ENCODE assay signal across 9 cellular contexts in genomic region chr9:131273146-131273545, GRCh38. TPM values are rescaled to one million over a fixed set of nuclear protein-coding genes. Genes with fewer than 3 reads are reported as not detected.
DNase-seq lines count a peak whose midpoint lies in the region; ATAC-seq, FAIRE-seq and TF ChIP-seq lines count a peak whose summit lies in the region.
"Had no signal": no experiment of that assay in that cellular context is flagged by ENCODE, and none has a peak within 500 bp of the region (broad histone marks: within the 10 kb centered on the region; RNA-seq: fewer than 3 reads in every experiment).

No MANE protein-coding gene starts in this region.

- dilution Hi-C loops in endothelial cell of umbilical vein (cut with MboI; ENCODE audit: extremely low pct_ligation_motif_present, low sequenced_read_pairs): no loop called here

- H3K4me2 ChIP-seq in endothelial cell of umbilical vein (ENCODE audit: insufficient read depth, low read length): peak overlapping the region; percentile 69

- no TSS peak for BruUV-seq in endothelial cell of umbilical vein (replicated peaks; lab: Mats Ljungman, UMichigan)

- peak overlapping the region; percentile 33 for H3K9ac ChIP-seq in endothelial cell of umbilical vein (replicated peaks; ENCODE audit: extremely low read depth, insufficient read depth, low read length)
- peak overlapping the region; percentile 88 to 98 (median 95) for H3K9ac ChIP-seq in skeletal muscle tissue (ENCODE audit: low read depth in 1 of 3, low read length in 3 of 3)

- H3K4me3 ChIP-seq in GM12865 (ENCODE audit: low read depth, low read length): peak overlapping the region; percentile 79
- H3K4me3 ChIP-seq in endothelial cell of umbilical vein (replicated peaks in 1 of 3; ENCODE audit: insufficient read depth in 1 of 3, low read depth in 1 of 3, low read length in 3 of 3): peak overlapping the region in 2 of 3 experiments; percentile 70 to 81
- H3K4me3 ChIP-seq in skeletal muscle tissue (ENCODE audit: low read length in 3 of 3): peak overlapping the region; percentile 72 to 82 (median 73)

- intact Hi-C loops in endothelial cell of umbilical vein (cut with micrococcal nuclease): loop anchor here (1.0 kb wide), 1 partner anchor 63 kb away; no protein-coding TSS in a partner anchor

- CTCF ChIA-PET in endothelial cell of umbilical vein (lab: Charles Lee): interaction anchor here (0.6 to 4.9 kb wide), 7 partner anchors 10 to 96 kb away, joined by 3 to 42 read pairs (median 5); no protein-coding TSS in a partner anchor

- H3K36me3 ChIP-seq in endothelial cell of umbilical vein (ENCODE audit: control insufficient read depth in 2 of 2, extremely low read depth in 1 of 2, insufficient read depth in 2 of 2, low read length in 2 of 2): peaks cover 0 to 2% of the 10 kb centered on the region in 2 experiments
- H3K36me3 ChIP-seq in skeletal muscle tissue (ENCODE audit: control insufficient read depth in 3 of 3, insufficient read depth in 3 of 3, low read length in 3 of 3): peaks cover 0 to 2% (median 0%) of the 10 kb centered on the region in 3 donors
- H3K36me3 ChIP-seq: brain microvascular endothelial cell had no signal

- TF ChIP-seq CTCF in GM12865 (IDR thresholded peaks at IDR 0.05; ENCODE audit: insufficient read depth, low read depth, low read length, missing control alignments) (peak; percentile 13), endothelial cell of umbilical vein (IDR thresholded peaks at IDR 0.05; ENCODE audit: extremely low read depth in 1 of 2, insufficient read depth in 1 of 2, low read depth in 1 of 2, low read length in 2 of 2) (peak in 1 of 2 donors; percentile 29), foreskin keratinocyte (conservative IDR thresholded peaks at IDR 0.05) (no peak)

- H3K27ac ChIP-seq in endothelial cell of umbilical vein (ENCODE audit: insufficient read depth, low read depth, low read length) (peak overlapping the region; percentile 73), skeletal muscle tissue (ENCODE audit: low read depth, low read length) (peak overlapping the region; percentile 98), foreskin keratinocyte (no peak overlapping the region)
- H3K27ac ChIP-seq: brain microvascular endothelial cell had no signal

- peaks cover 56% of the 10 kb centered on the region for H3K4me1 ChIP-seq in endothelial cell of umbilical vein (ENCODE audit: control insufficient read depth, extremely low read depth, insufficient read depth, low read length)
- peaks cover 66 to 74% (median 74%) of the 10 kb centered on the region in 3 donors for H3K4me1 ChIP-seq in skeletal muscle tissue (ENCODE audit: control insufficient read depth in 3 of 3, insufficient read depth in 3 of 3, low read length in 3 of 3)
- H3K4me1 ChIP-seq in foreskin keratinocyte: no peaks in the 10 kb centered on the region

- POLR2A ChIA-PET in endothelial cell of umbilical vein (lab: Charles Lee): no interaction called here

- no peak for ATAC-seq in foreskin keratinocyte

- peaks cover 51% of the 10 kb centered on the region for H3K79me2 ChIP-seq in endothelial cell of umbilical vein (ENCODE audit: control insufficient read depth, insufficient read depth, low read length)

- TF ChIP-seq POLR2A in endothelial cell of umbilical vein (IDR thresholded peaks at IDR 0.05; ENCODE audit: low read depth, low read length): no peak

- H3K9me3 ChIP-seq in endothelial cell of umbilical vein (replicated peaks; ENCODE audit: control insufficient read depth, insufficient read depth, low read length) (no peaks in the 10 kb centered on the region), skeletal muscle tissue (ENCODE audit: control insufficient read depth in 3 of 3, low read length in 3 of 3) (no peaks in the 10 kb centered on the region)

- no peaks in the 10 kb centered on the region for H4K20me1 ChIP-seq in endothelial cell of umbilical vein (replicated peaks; ENCODE audit: control insufficient read depth, extremely low read depth, insufficient read depth, low read length)

- peak overlapping the region; percentile 52 for H2AFZ ChIP-seq in endothelial cell of umbilical vein (ENCODE audit: low read depth, low read length)

- H3K27me3 ChIP-seq in endothelial cell of umbilical vein (ENCODE audit: control insufficient read depth in 2 of 2, insufficient read depth in 2 of 2, low read length in 2 of 2) (no peaks in the 10 kb centered on the region), skeletal muscle tissue (ENCODE audit: control insufficient read depth in 3 of 3, insufficient read depth in 3 of 3, low read length in 3 of 3) (no peaks in the 10 kb centered on the region), foreskin keratinocyte (peaks cover 28% of the 10 kb centered on the region)

- H3K9me1 ChIP-seq in endothelial cell of umbilical vein (replicated peaks; ENCODE audit: control insufficient read depth, extremely low read depth, insufficient read depth, low read length): no peaks in the 10 kb centered on the region

- FAIRE-seq in endothelial cell of umbilical vein (lab: Jason Lieb, UNC): peak; percentile 88

- DNase-seq in GM12865 (ENCODE audit: low read depth) (peak; percentile 73), NOMO-1 treated with dmso at 0.1 percent for 144 hours (lab: John Stamatoyannopoulos, UW; ENCODE audit: unreplicated experiment) (peak; percentile 19), endothelial cell of umbilical vein (ENCODE audit: low read depth, low spot score) (peak; percentile 62), SHP77 (lab: John Stamatoyannopoulos, UW) (no peak), foreskin keratinocyte (no peak), NCI-H1417 treated with DMSO at 0.1 percent for 48 hours (lab: John Stamatoyannopoulos, UW) (no peak), COLO668 (lab: John Stamatoyannopoulos, UW; ENCODE audit: unreplicated experiment) (no peak)
- DNase-seq: brain microvascular endothelial cell had no signal

TF ChIP-seq in endothelial cell of umbilical vein, 7 proteins besides CTCF, POLR2A, EP300 and RAD21:
- TF ChIP-seq JUN (IDR thresholded peaks at IDR 0.05; ENCODE audit: borderline replicate concordance, insufficient read depth, insufficient read length, low read depth) (no peak), EZH2 (IDR thresholded peaks at IDR 0.05; ENCODE audit: borderline replicate concordance, low read depth, low read length, severe bottlenecking) (no peak), MYC (IDR thresholded peaks at IDR 0.05; ENCODE audit: low read depth, low read length) (no peak), MAX (IDR thresholded peaks at IDR 0.05; ENCODE audit: insufficient read depth, insufficient read length) (peak; percentile 63), POLR2AphosphoS5 (IDR thresholded peaks at IDR 0.05; ENCODE audit: insufficient read depth, low read depth, low read length) (peak; percentile 8), GATA2 (IDR thresholded peaks at IDR 0.05; ENCODE audit: insufficient read depth, insufficient read length, low read depth, low read length) (no peak)

RNA-seq across cellular contexts. Expression of gene FAM78A, which starts 3.2 kb away (rescaled TPM):
- total RNA-seq in endothelial cell of umbilical vein (26.6 and 34.0 TPM in 2 replicates), skeletal muscle tissue (14.6 TPM), foreskin keratinocyte (0.27 and 0.32 TPM in 2 replicates)
- polyA plus RNA-seq in endothelial cell of umbilical vein (37.4 and 45.9 TPM in 2 replicates), foreskin keratinocyte (0.22 and 0.44 TPM in 2 replicates)
- 17.4 and 21.6 TPM in 2 replicates for polyA plus RNA-seq in endothelial cell of umbilical vein (2011; cell fraction: cytosol; rRNA removed)
- polyA plus RNA-seq in endothelial cell of umbilical vein (2011; cell fraction: nucleus; rRNA removed): 17.3 and 22.0 TPM in 2 replicates
- 11.4 and 14.4 TPM in 2 replicates for polyA plus RNA-seq in endothelial cell of umbilical vein (2012)
- polyA minus RNA-seq in endothelial cell of umbilical vein: 30.2 and 36.7 TPM in 2 replicates
- 15.3 TPM for polyA minus RNA-seq in endothelial cell of umbilical vein (2011; cell fraction: cytosol; rRNA and poly(A)+ RNA removed)
- 8.5 and 17.8 TPM in 2 replicates for polyA minus RNA-seq in endothelial cell of umbilical vein (2011; cell fraction: nucleus; rRNA and poly(A)+ RNA removed)

RNA-seq across cellular contexts. Expression of gene PLPP7, which starts 16.4 kb away (rescaled TPM):
- total RNA-seq in endothelial cell of umbilical vein: 0.83 and 2.1 TPM in 2 replicates
- polyA plus RNA-seq in endothelial cell of umbilical vein: 2.7 and 3.8 TPM in 2 replicates
- polyA plus RNA-seq in endothelial cell of umbilical vein (2011; cell fraction: cytosol; rRNA removed): 1.8 and 2.7 TPM in 2 replicates
- polyA plus RNA-seq in endothelial cell of umbilical vein (2011; cell fraction: nucleus; rRNA removed): 1.7 and 2.0 TPM in 2 replicates
- 1.6 and 5.0 TPM in 2 replicates for polyA plus RNA-seq in endothelial cell of umbilical vein (2012)
- polyA minus RNA-seq in endothelial cell of umbilical vein: 1.2 and 2.0 TPM in 2 replicates
- polyA minus RNA-seq in endothelial cell of umbilical vein (2011; cell fraction: cytosol; rRNA and poly(A)+ RNA removed): 0.61 TPM
- polyA minus RNA-seq in endothelial cell of umbilical vein (2011; cell fraction: nucleus; rRNA and poly(A)+ RNA removed): 0.82 and 1.6 TPM in 2 replicates
- 34.4 TPM for total RNA-seq in skeletal muscle tissue
- not detected in 2 replicates for total RNA-seq in foreskin keratinocyte
- polyA plus RNA-seq in foreskin keratinocyte: not detected in 2 replicates

Comparison
In these comparisons a context has a peak if more than half of its experiments do, and no peak if none do; other contexts are left out.
1. DNase-seq: peak in GM12865 (single experiment), NOMO-1 treated with dmso at 0.1 percent for 144 hours (single experiment) and endothelial cell of umbilical vein (single experiment); none in SHP77 (0 of 2), foreskin keratinocyte (0 of 2), NCI-H1417 treated with DMSO at 0.1 percent for 48 hours (single experiment) and COLO668 (single experiment).
2. RNA of gene FAM78A, which starts 3.2 kb away (total RNA-seq): 26.6 to 34.0 TPM in endothelial cell of umbilical vein and 14.6 TPM in skeletal muscle tissue (single experiment); 0.27 to 0.32 TPM in foreskin keratinocyte; every median in the first group is over 10 times any median in the second.
3. RNA of gene PLPP7, which starts 16.4 kb away (total RNA-seq): 34.4 TPM in skeletal muscle tissue (single experiment); 0.83 to 2.1 TPM in endothelial cell of umbilical vein and not detected in foreskin keratinocyte; every median in the first group is over 10 times any median in the second.
4. Peak in every context shown above with its lines, with median percentiles within 50 percentile points of each other: H3K4me3 ChIP-seq.